ENCODE assay signal across 18 cellular contexts in the genomic region with DNA sequence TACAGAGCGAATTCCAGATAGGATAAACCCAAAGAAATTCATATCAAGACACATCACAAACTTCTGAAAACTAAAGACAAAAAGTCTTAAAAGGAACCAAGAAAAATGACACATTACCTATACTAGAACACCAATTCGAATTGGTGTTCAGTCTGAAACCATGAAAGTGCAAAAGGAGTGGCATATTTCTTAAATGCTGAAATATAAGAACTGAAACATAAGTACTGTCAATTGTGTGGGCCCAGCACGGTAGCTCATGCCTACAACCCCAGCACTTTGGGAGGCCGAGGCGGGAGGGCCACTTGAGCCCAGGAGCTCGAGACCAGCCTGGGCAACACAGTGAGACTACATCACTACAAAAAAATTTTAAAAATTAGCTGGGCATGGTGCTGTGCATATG.
"Had no signal": no experiment of that assay in that cellular context is flagged by ENCODE, and none has a peak within 500 bp of the region (broad histone marks: within the 10 kb centered on the region; RNA-seq: fewer than 3 reads in every experiment).

No MANE protein-coding gene starts in this region.

- H3K27me3 ChIP-seq: cardiac muscle cell, hepatocyte, neural progenitor cell, right atrium auricular region, upper lobe of left lung had no signal

- H3K27ac Mint-ChIP-seq: activated naive CD8-positive, alpha-beta T cell treated with anti-CD3 and anti-CD28 coated beads for 36 hours; neural progenitor cell; T-helper 1 cell treated with Interleukin-12 subunit alpha and Interleukin-12 subunit beta and Interleukin-4 antibody, amounts not matched to agents 30 μg/mL and 1 μg/mL, for 36 hours had no signal

- H3K4me1 ChIP-seq: neural progenitor cell, prostate gland had no signal

- H3K4me3 Mint-ChIP-seq: activated naive CD8-positive, alpha-beta T cell treated with anti-CD3 and anti-CD28 coated beads for 36 hours; neural progenitor cell; stimulated activated naive CD8-positive, alpha-beta T cell treated with anti-CD3 and anti-CD28 coated beads, Interleukin-15, amount 100 ng/mL, for 72 hours; T-helper 1 cell treated with Interleukin-12 subunit alpha and Interleukin-12 subunit beta and Interleukin-4 antibody, amounts not matched to agents 30 μg/mL and 1 μg/mL, for 36 hours had no signal

- H2AFZ ChIP-seq: hepatocyte, neural progenitor cell had no signal

- H3K27ac ChIP-seq: cardiac muscle cell, hepatocyte, neural progenitor cell, prostate gland, right atrium auricular region, upper lobe of left lung, VCaP had no signal

- H3K9me3 ChIP-seq: prostate gland, right atrium auricular region, upper lobe of left lung had no signal

- H3K4me2 ChIP-seq: hepatocyte, neural progenitor cell had no signal

- H3K27me3 Mint-ChIP-seq: activated naive CD8-positive, alpha-beta T cell treated with anti-CD3 and anti-CD28 coated beads for 36 hours; stimulated activated naive CD8-positive, alpha-beta T cell treated with anti-CD3 and anti-CD28 coated beads, Interleukin-15, amount 100 ng/mL, for 72 hours had no signal

- H3K9ac ChIP-seq: neural progenitor cell had no signal

- ATAC-seq: left cardiac atrium; stimulated activated naive CD8-positive, alpha-beta T cell treated with anti-CD3 and anti-CD28 coated beads, Interleukin-15, amount 100 ng/mL, for 72 hours had no signal

- DNase-seq: activated CD4-positive, alpha-beta T cell treated with anti-CD3 and anti-CD28 coated beads for 1 hour; activated CD4-positive, alpha-beta T cell treated with anti-CD3 and anti-CD28 coated beads, Interleukin-2, amount 50 U/mL, for 4 hours; activated naive CD4-positive, alpha-beta T cell; activated naive CD8-positive, alpha-beta T cell treated with anti-CD3 and anti-CD28 coated beads for 36 hours; amniotic stem cell; dermis blood vessel endothelial cell; foreskin fibroblast; left cardiac atrium; stimulated activated naive CD8-positive, alpha-beta T cell treated with anti-CD3 and anti-CD28 coated beads, Interleukin-15, amount 100 ng/mL, for 72 hours had no signal

- H3K9me3 Mint-ChIP-seq: activated naive CD8-positive, alpha-beta T cell treated with anti-CD3 and anti-CD28 coated beads for 36 hours; stimulated activated naive CD8-positive, alpha-beta T cell treated with anti-CD3 and anti-CD28 coated beads, Interleukin-15, amount 100 ng/mL, for 72 hours; T-helper 1 cell treated with Interleukin-12 subunit alpha and Interleukin-12 subunit beta and Interleukin-4 antibody, amounts not matched to agents 30 μg/mL and 1 μg/mL, for 36 hours had no signal

- H3K36me3 ChIP-seq: cardiac muscle cell, neural progenitor cell, prostate gland, right atrium auricular region, upper lobe of left lung had no signal

- H3K4me3 ChIP-seq: cardiac muscle cell, hepatocyte, lung, neural progenitor cell, prostate gland, right atrium auricular region, upper lobe of left lung had no signal
